Comparison of ENCODE assay signal across 13 cellular contexts in the genomic region with DNA sequence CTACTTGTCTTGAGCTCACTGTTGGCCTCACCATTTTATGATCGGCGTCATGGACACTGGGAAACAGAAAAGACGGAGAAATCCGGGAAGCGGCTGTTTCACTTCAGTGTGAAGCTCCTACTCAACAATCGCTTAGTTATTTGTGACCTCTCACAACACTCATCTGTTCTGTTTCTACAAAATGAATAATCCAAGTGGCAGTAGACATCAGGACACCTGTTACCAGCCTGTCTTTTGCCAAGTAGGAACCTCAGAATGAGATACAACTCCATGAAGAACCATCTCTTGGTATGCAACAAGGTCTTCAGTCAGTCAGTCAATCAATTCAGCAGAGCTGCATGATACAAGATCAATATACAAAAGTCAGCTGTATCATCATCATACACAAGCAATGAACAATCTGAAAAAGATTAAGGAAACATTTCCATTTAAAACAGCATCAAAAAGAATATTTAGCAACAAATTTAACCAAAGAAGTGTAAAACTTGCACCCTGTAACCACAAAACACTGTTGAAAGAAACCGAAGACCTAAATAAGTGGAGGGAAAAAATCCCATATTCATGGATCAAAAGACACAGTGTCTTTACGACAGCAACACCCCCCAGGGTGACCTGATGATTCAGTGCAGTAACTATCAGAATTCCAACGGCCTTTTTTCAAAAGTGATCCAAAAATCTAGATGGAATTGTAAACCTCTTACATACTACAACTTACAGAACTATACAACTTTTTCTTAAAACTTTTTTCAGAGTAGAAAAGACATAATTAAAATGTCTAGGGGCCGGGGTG.
DNase-seq lines count a peak whose midpoint lies in the region; ATAC-seq, FAIRE-seq and TF ChIP-seq lines count a peak whose summit lies in the region.
"Had no signal": no experiment of that assay in that cellular context is flagged by ENCODE, and none has a peak within 500 bp of the region (broad histone marks: within the 10 kb centered on the region; RNA-seq: fewer than 3 reads in every experiment).

No MANE protein-coding gene starts in this region.

- H3K36me3 Mint-ChIP-seq in activated CD4-positive, alpha-beta T cell treated with anti-CD3 and anti-CD28 coated beads, Interleukin-2, amount 10 ng/mL, durations not matched to agents 24 days and 14 days (ENCODE audit: low read depth): peaks cover 28% of the 10 kb centered on the region
- peaks cover 29% of the 10 kb centered on the region for H3K36me3 Mint-ChIP-seq in dendritic cell treated with granulocyte-macrophage colony-stimulating factor and Interleukin-4, amounts not matched to agents 40 ng/mL and 50 ng/mL, for 4 days (ENCODE audit: low read depth)

- H3K27me3 Mint-ChIP-seq in activated CD4-positive, alpha-beta T cell treated with anti-CD3 and anti-CD28 coated beads, Interleukin-2, amount 10 ng/mL, durations not matched to agents 24 days and 14 days: no peaks in the 10 kb centered on the region
- no peaks in the 10 kb centered on the region for H3K27me3 Mint-ChIP-seq in dendritic cell treated with granulocyte-macrophage colony-stimulating factor and Interleukin-4, amounts not matched to agents 40 ng/mL and 50 ng/mL, for 4 days

- no peaks in the 10 kb centered on the region for H3K9me3 Mint-ChIP-seq in activated CD4-positive, alpha-beta T cell treated with anti-CD3 and anti-CD28 coated beads, Interleukin-2, amount 10 ng/mL, durations not matched to agents 24 days and 14 days
- H3K9me3 Mint-ChIP-seq in dendritic cell treated with granulocyte-macrophage colony-stimulating factor and Interleukin-4, amounts not matched to agents 40 ng/mL and 50 ng/mL, for 4 days: no peaks in the 10 kb centered on the region

- no peaks in the 10 kb centered on the region for H3K9me3 ChIP-seq in psoas muscle
- H3K9me3 ChIP-seq: pancreas, transverse colon had no signal

- no peak for TF ChIP-seq CTCF in psoas muscle (IDR thresholded peaks at IDR 0.05)

- H3K4me3 Mint-ChIP-seq in activated CD4-positive, alpha-beta T cell treated with anti-CD3 and anti-CD28 coated beads, Interleukin-2, amount 10 ng/mL, durations not matched to agents 24 days and 14 days: peak overlapping the region; percentile 19
- H3K4me3 Mint-ChIP-seq in dendritic cell treated with granulocyte-macrophage colony-stimulating factor and Interleukin-4, amounts not matched to agents 40 ng/mL and 50 ng/mL, for 4 days: no peak overlapping the region

- H3K27me3 ChIP-seq in psoas muscle (ENCODE audit: insufficient read depth in 3 of 3, low read length in 2 of 3): no peaks in the 10 kb centered on the region
- H3K27me3 ChIP-seq: pancreas, transverse colon had no signal

- H3K4me1 Mint-ChIP-seq in activated CD4-positive, alpha-beta T cell treated with anti-CD3 and anti-CD28 coated beads, Interleukin-2, amount 10 ng/mL, durations not matched to agents 24 days and 14 days: peaks cover 52% of the 10 kb centered on the region
- peaks cover 48% of the 10 kb centered on the region for H3K4me1 Mint-ChIP-seq in dendritic cell treated with granulocyte-macrophage colony-stimulating factor and Interleukin-4, amounts not matched to agents 40 ng/mL and 50 ng/mL, for 4 days (ENCODE audit: low read depth)

- FAIRE-seq in RCC 7860 (lab: Jason Lieb, UNC): peak; percentile 53
- FAIRE-seq: A204.1, pancreas had no signal

- H3K4me3 ChIP-seq in psoas muscle: no peak overlapping the region
- H3K4me3 ChIP-seq: pancreas, transverse colon had no signal

- H3K27ac Mint-ChIP-seq in activated CD4-positive, alpha-beta T cell treated with anti-CD3 and anti-CD28 coated beads, Interleukin-2, amount 10 ng/mL, durations not matched to agents 24 days and 14 days: no peak overlapping the region
- H3K27ac Mint-ChIP-seq in dendritic cell treated with granulocyte-macrophage colony-stimulating factor and Interleukin-4, amounts not matched to agents 40 ng/mL and 50 ng/mL, for 4 days: peak overlapping the region; percentile 14

- 57 to 75% (median 61%) methylated on average over 10 of the region's 10 CpGs for WGBS in psoas muscle, 3 donors

- ATAC-seq in psoas muscle: peak in 1 of 4 donors; percentile 26
- ATAC-seq in HG03354 (IDR thresholded peaks at IDR 0.05; ENCODE audit: poor library complexity, severe bottlenecking, unreplicated experiment): no peak
- ATAC-seq: activated CD4-positive, CD25-positive, alpha-beta regulatory T cell treated with anti-CD3 and anti-CD28 coated beads, Interleukin-2, amount 50 U/mL, for 24 hours; pancreas had no signal

- H3K4me1 ChIP-seq in psoas muscle: peaks cover 56% of the 10 kb centered on the region

- H3K27ac ChIP-seq in psoas muscle: peak overlapping the region; percentile 46
- H3K27ac ChIP-seq: pancreas, transverse colon had no signal

- DNase-seq in activated CD4-positive, alpha-beta T cell treated with anti-CD3 and anti-CD28 coated beads, Interleukin-2, amount 10 ng/mL, durations not matched to agents 24 days and 14 days: no peak
- DNase-seq in activated CD4-positive, alpha-beta T cell treated with anti-CD3 and anti-CD28 coated beads, Interleukin-2, amount 50 U/mL, for 48 hours: no peak
- peak; percentile 25 for DNase-seq in RCC 7860 (ENCODE audit: low spot score)
- DNase-seq in psoas muscle: no peak
- DNase-seq in SIG-M5 treated with dmso at 0.1 percent for 504 hours (lab: John Stamatoyannopoulos, UW; ENCODE audit: unreplicated experiment): no peak
- DNase-seq in RPMI8226: no peak
- DNase-seq: activated T-cell treated with anti-CD3 and anti-CD28 coated beads, Interleukin-2, amount 50 U/mL, for 48 hours; pancreas; transverse colon had no signal

- intact Hi-C loops in activated CD4-positive, alpha-beta T cell treated with anti-CD3 and anti-CD28 coated beads, Interleukin-2, amount 10 ng/mL, durations not matched to agents 24 days and 14 days (cut with micrococcal nuclease): no loop called here
- intact Hi-C loops in dendritic cell treated with granulocyte-macrophage colony-stimulating factor and Interleukin-4, amounts not matched to agents 40 ng/mL and 50 ng/mL, for 4 days (cut with micrococcal nuclease): no loop called here
- intact Hi-C loops in psoas muscle (cut with DNase I): no loop called here

- H3K36me3 ChIP-seq in psoas muscle (ENCODE audit: insufficient read depth in 1 of 2, low read depth in 1 of 2): no peaks in the 10 kb centered on the region
- H3K36me3 ChIP-seq: pancreas, transverse colon had no signal
